ENCODE assay signal across 27 cellular contexts in the genomic region with DNA sequence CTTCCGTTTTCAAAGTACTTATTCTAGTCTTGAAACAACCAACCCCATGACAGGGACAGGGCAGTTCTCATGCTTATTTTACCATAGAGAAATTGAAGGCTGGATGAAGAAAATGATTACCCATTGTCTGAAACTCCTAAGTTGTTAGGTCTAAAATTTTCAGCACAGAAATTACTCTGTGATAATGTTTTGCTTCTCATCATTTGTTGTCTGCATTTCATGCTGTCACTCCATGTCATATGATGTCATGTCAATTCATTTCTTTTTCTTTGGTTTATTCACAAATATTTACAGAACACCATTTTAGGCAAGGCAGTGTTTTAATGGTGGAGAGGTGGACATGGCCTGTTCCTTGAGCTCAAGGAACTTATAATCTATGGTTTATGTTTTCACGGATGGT.
"Had no signal": no experiment of that assay in that cellular context is flagged by ENCODE, and none has a peak within 500 bp of the region (broad histone marks: within the 10 kb centered on the region; RNA-seq: fewer than 3 reads in every experiment).

No MANE protein-coding gene starts in this region.

- DNase-seq: activated B cell treated with CpG ODN at 0.5 μM for 24 hours; activated CD4-positive, alpha-beta T cell treated with anti-CD3 and anti-CD28 coated beads, Interleukin-2, amount 50 U/mL, for 1 hour; activated gamma-delta T cell treated with Interleukin-2 at 50 U/mL for 16 hours; activated T-cell treated with anti-CD3 and anti-CD28 coated beads, Interleukin-2, amount 50 U/mL, for 72 hours; adrenal gland; brain microvascular endothelial cell; caudate nucleus; effector CD4-positive, alpha-beta T cell; erythroblast; foreskin fibroblast; heart right ventricle; islet precursor cell; left cardiac atrium; occipital lobe; posterior cingulate gyrus; stimulated activated CD4-positive, alpha-beta T cell treated with anti-CD3 and anti-CD28 coated beads, Interleukin-15, amount 100 ng/mL, for 24 hours; stimulated activated naive B cell treated with anti-CD40 and anti-IgM and Interleukin-4, amounts not matched to agents 10 μg/mL and 1 μg/mL and 100 μg/mL, for 72 hours; testis; trophoblast cell had no signal

- H3K36me3 Mint-ChIP-seq: stimulated activated naive B cell treated with anti-CD40 and anti-IgM and Interleukin-4, amounts not matched to agents 10 μg/mL and 1 μg/mL and 100 μg/mL, for 72 hours had no signal

- H3K4me2 ChIP-seq: smooth muscle cell had no signal

- H3K27ac Mint-ChIP-seq: activated B cell treated with CpG ODN at 0.5 μM for 24 hours; dendritic cell treated with granulocyte-macrophage colony-stimulating factor and Interleukin-4, amounts not matched to agents 40 ng/mL and 50 ng/mL, for 4 days; memory B cell had no signal

- H3K27me3 Mint-ChIP-seq: activated B cell treated with CpG ODN at 0.5 μM for 24 hours; activated naive CD4-positive, alpha-beta T cell treated with anti-CD3 and anti-CD28 coated beads, Interleukin-2, amount 50 U/mL, for 24 hours; dendritic cell treated with granulocyte-macrophage colony-stimulating factor and Interleukin-4, amounts not matched to agents 40 ng/mL and 50 ng/mL, for 4 days; stimulated activated naive B cell treated with anti-CD40 and anti-IgM and Interleukin-4, amounts not matched to agents 10 μg/mL and 1 μg/mL and 100 μg/mL, for 72 hours had no signal

- H3K27me3 ChIP-seq: ascending aorta, testis, vagina had no signal

- H3K4me3 ChIP-seq: adrenal gland, ascending aorta, heart right ventricle, smooth muscle cell, testis, vagina had no signal

- H3K4me1 Mint-ChIP-seq: neural crest cell had no signal

- H3K9me3 Mint-ChIP-seq: activated B cell treated with CpG ODN at 0.5 μM for 24 hours; activated T-cell treated with anti-CD3 and anti-CD28 coated beads, Interleukin-2, amount 50 U/mL, for 72 hours; dendritic cell treated with granulocyte-macrophage colony-stimulating factor and Interleukin-4, amounts not matched to agents 40 ng/mL and 50 ng/mL, for 4 days; memory B cell; neural crest cell; stimulated activated naive B cell treated with anti-CD40 and anti-IgM and Interleukin-4, amounts not matched to agents 10 μg/mL and 1 μg/mL and 100 μg/mL, for 72 hours had no signal

- ATAC-seq: activated T-cell treated with anti-CD3 and anti-CD28 coated beads, Interleukin-2, amount 50 U/mL, for 72 hours; heart right ventricle; left cardiac atrium; sciatic nerve; stimulated activated naive B cell treated with anti-CD40 and anti-IgM and Interleukin-4, amounts not matched to agents 10 μg/mL and 1 μg/mL and 100 μg/mL, for 72 hours had no signal

- H3K4me1 ChIP-seq: adrenal gland, ascending aorta, testis, vagina had no signal

- H3K36me3 ChIP-seq: adrenal gland, ascending aorta, brain microvascular endothelial cell, heart right ventricle, vagina had no signal

- H3K4me3 Mint-ChIP-seq: activated B cell treated with CpG ODN at 0.5 μM for 24 hours; activated naive CD4-positive, alpha-beta T cell treated with anti-CD3 and anti-CD28 coated beads, Interleukin-2, amount 50 U/mL, for 24 hours; dendritic cell treated with granulocyte-macrophage colony-stimulating factor and Interleukin-4, amounts not matched to agents 40 ng/mL and 50 ng/mL, for 4 days; memory B cell; neural crest cell; stimulated activated naive B cell treated with anti-CD40 and anti-IgM and Interleukin-4, amounts not matched to agents 10 μg/mL and 1 μg/mL and 100 μg/mL, for 72 hours had no signal

- H3K9me3 ChIP-seq: adrenal gland, ascending aorta, heart right ventricle, testis, vagina had no signal
